18 cellular contexts compared by ENCODE assay signal in genomic region chrX:44621088-44621487, GRCh38.
"Had no signal": no experiment of that assay in that cellular context is flagged by ENCODE, and none has a peak within 500 bp of the region (broad histone marks: within the 10 kb centered on the region; RNA-seq: fewer than 3 reads in every experiment).

No MANE protein-coding gene starts in this region.

- H3K9me3 ChIP-seq: adrenal gland, gastrocnemius medialis, lower lobe of right lung, stomach, thoracic aorta, uterus had no signal

- H3K4me3 Mint-ChIP-seq: activated CD4-positive, alpha-beta T cell treated with anti-CD3 and anti-CD28 coated beads, Interleukin-2, amount 10 ng/mL, durations not matched to agents 24 days and 14 days; activated naive CD4-positive, alpha-beta T cell treated with anti-CD3 and anti-CD28 coated beads, Interleukin-2, amount 10 ng/mL, durations not matched to agents 7 days and 5 days; mesothelial cell of epicardium had no signal

- H3K27ac Mint-ChIP-seq: activated CD4-positive, alpha-beta T cell treated with anti-CD3 and anti-CD28 coated beads, Interleukin-2, amount 10 ng/mL, durations not matched to agents 24 days and 14 days; activated naive CD4-positive, alpha-beta T cell treated with anti-CD3 and anti-CD28 coated beads, Interleukin-2, amount 10 ng/mL, durations not matched to agents 7 days and 5 days; activated T-helper 2 cell treated with anti-CD3 and anti-CD28 coated beads, Interferon-gamma antibody, Interleukin-2, Interleukin-4, amounts not matched to agents 10 μg/mL and 5 μg/mL and 100 μg/mL, durations not matched to agents 14 hours and 24 hours and 36 hours; mesothelial cell of epicardium had no signal

- H3K4me3 ChIP-seq: adrenal gland, gastrocnemius medialis, lower lobe of right lung, stomach, thoracic aorta, uterus had no signal

- H3K36me3 Mint-ChIP-seq: activated naive CD4-positive, alpha-beta T cell treated with anti-CD3 and anti-CD28 coated beads, Interleukin-2, amount 10 ng/mL, durations not matched to agents 7 days and 5 days; mesothelial cell of epicardium had no signal

- H3K27ac ChIP-seq: adrenal gland, gastrocnemius medialis, lower lobe of right lung, parathyroid adenoma, stomach, thoracic aorta, uterus had no signal

- H3K9me3 Mint-ChIP-seq: activated CD4-positive, alpha-beta T cell treated with anti-CD3 and anti-CD28 coated beads, Interleukin-2, amount 10 ng/mL, durations not matched to agents 24 days and 14 days; activated naive CD4-positive, alpha-beta T cell treated with anti-CD3 and anti-CD28 coated beads, Interleukin-2, amount 10 ng/mL, durations not matched to agents 7 days and 5 days; activated T-helper 2 cell treated with anti-CD3 and anti-CD28 coated beads, Interferon-gamma antibody, Interleukin-2, Interleukin-4, amounts not matched to agents 10 μg/mL and 5 μg/mL and 100 μg/mL, durations not matched to agents 14 hours and 24 hours and 36 hours had no signal

- H3K4me1 Mint-ChIP-seq: activated CD4-positive, alpha-beta T cell treated with anti-CD3 and anti-CD28 coated beads, Interleukin-2, amount 10 ng/mL, durations not matched to agents 24 days and 14 days; activated naive CD4-positive, alpha-beta T cell treated with anti-CD3 and anti-CD28 coated beads, Interleukin-2, amount 10 ng/mL, durations not matched to agents 7 days and 5 days; mesothelial cell of epicardium had no signal

- H3K36me3 ChIP-seq: adrenal gland, gastrocnemius medialis, lower lobe of right lung, stomach, thoracic aorta, uterus had no signal

- H3K27me3 Mint-ChIP-seq: activated CD4-positive, alpha-beta T cell treated with anti-CD3 and anti-CD28 coated beads, Interleukin-2, amount 10 ng/mL, durations not matched to agents 24 days and 14 days; activated naive CD4-positive, alpha-beta T cell treated with anti-CD3 and anti-CD28 coated beads, Interleukin-2, amount 10 ng/mL, durations not matched to agents 7 days and 5 days had no signal

- ATAC-seq: gastrocnemius medialis had no signal

- H3K4me1 ChIP-seq: adrenal gland, gastrocnemius medialis, lower lobe of right lung, parathyroid adenoma, stomach, uterus had no signal

- DNase-seq: activated CD4-positive, alpha-beta T cell treated with anti-CD3 and anti-CD28 coated beads, Interleukin-2, amount 10 ng/mL, durations not matched to agents 24 days and 14 days; activated CD8-positive, alpha-beta memory T cell treated with anti-CD3 and anti-CD28 coated beads for 24 hours; activated naive CD4-positive, alpha-beta T cell treated with anti-CD3 and anti-CD28 coated beads, Interleukin-2, amount 10 ng/mL, durations not matched to agents 7 days and 5 days; activated T-cell treated with anti-CD3 and anti-CD28 coated beads for 4 hours; caudate nucleus; cortex of kidney; effector CD8-positive, alpha-beta T cell; gastrocnemius medialis; kidney; lower lobe of right lung; stimulated activated CD4-positive, alpha-beta T cell treated with anti-CD3 and anti-CD28 coated beads, Interleukin-4, amount 100 ng/mL, for 4 hours; stomach; uterus had no signal
